8 cellular contexts compared by ENCODE assay signal in genomic region chr10:59709472-59710125, GRCh38. TPM values are rescaled to one million over a fixed set of nuclear protein-coding genes. Genes with fewer than 3 reads are reported as not detected.
DNase-seq lines count a peak whose midpoint lies in the region; ATAC-seq and TF ChIP-seq lines count a peak whose summit lies in the region.

Gene SLC16A9 (minus strand): TSS chr10:59709850. CDS start chr10:59684291, 25,559 bp downstream.

- DNase-seq in HT1080 (ENCODE audit: low read depth) (peak; percentile 60), choroid plexus epithelial cell (ENCODE audit: low read depth) (peak; percentile 57), left lobe of liver (ENCODE audit: low spot score) (peak; percentile 46)
- DNase-seq in stimulated activated CD4-positive, alpha-beta T cell treated with anti-CD3 and anti-CD28 coated beads, Interleukin-4, amount 100 ng/mL, for 24 hours: peak; percentile 23
- no peak for DNase-seq in NK-92 treated with Interleukin-12 subunit alpha and Interleukin-12 subunit beta, amount 100 ng/mL, for 24 hours (lab: John Stamatoyannopoulos, UW)

- ATAC-seq in GM21526 (IDR thresholded peaks at IDR 0.05; ENCODE audit: low FRiP score, unreplicated experiment) (peak; percentile 86), SK-N-SH treated with all-trans-retinoic acid at 6 μM for 48 hours (peak; percentile 91), left lobe of liver (peak; percentile 82)

- peak; percentile 40 for TF ChIP-seq CTCF in GM12873 (IDR thresholded peaks at IDR 0.05; ENCODE audit: insufficient read depth, low read depth, low read length, missing control alignments)
- peak; percentile 31 for TF ChIP-seq CTCF in choroid plexus epithelial cell (conservative IDR thresholded peaks at IDR 0.05; ENCODE audit: low read depth, low read length)

- H3K4me3 ChIP-seq in choroid plexus epithelial cell (ENCODE audit: low read depth, low read length): peak within 1 kb of the TSS; percentile 53

TF ChIP-seq in SK-N-SH treated with all-trans-retinoic acid at 6 μM for 48 hours, 23 proteins besides CTCF, POLR2A, EP300 and RAD21:
- no peak for TF ChIP-seq ZNF565 (CRISPR knock-in tag; conservative IDR thresholded peaks at IDR 0.05; ENCODE audit: low read depth)
- no peak for TF ChIP-seq CSDC2 (CRISPR knock-in tag; IDR thresholded peaks at IDR 0.05)
- no peak for TF ChIP-seq ZFP30 (CRISPR knock-in tag; IDR thresholded peaks at IDR 0.05)
- TF ChIP-seq TCF4 (CRISPR knock-in tag; IDR thresholded peaks at IDR 0.05; ENCODE audit: borderline replicate concordance): no peak
- no peak for TF ChIP-seq ZFP3 (CRISPR knock-in tag; IDR thresholded peaks at IDR 0.05)
- no peak for TF ChIP-seq BACH2 (CRISPR knock-in tag; IDR thresholded peaks at IDR 0.05; ENCODE audit: borderline replicate concordance)
- TF ChIP-seq ZC3H10 (CRISPR knock-in tag; IDR thresholded peaks at IDR 0.05): no peak
- no peak for TF ChIP-seq ESRRG (CRISPR knock-in tag; IDR thresholded peaks at IDR 0.05)
- TF ChIP-seq OSR1 (CRISPR knock-in tag; IDR thresholded peaks at IDR 0.05): no peak
- no peak for TF ChIP-seq GLIS3 (CRISPR knock-in tag; IDR thresholded peaks at IDR 0.05)

RNA-seq across cellular contexts. Expression of gene SLC16A9, which starts in this region (rescaled TPM):
- 0.73 and 1.2 TPM in 2 replicates for total RNA-seq in HT1080 (2014; rRNA removed; shearing (Covaris generic))
- polyA plus RNA-seq in HT1080 (2015; cell fraction: cytosol; rRNA removed): 4.4 and 5.8 TPM in 2 replicates
- polyA plus RNA-seq in HT1080 (2015; cell fraction: nucleus; rRNA removed): 6.2 and 6.6 TPM in 2 replicates
- 0.73 TPM for total RNA-seq in left lobe of liver

Comparison
In these comparisons a context has a peak if more than half of its experiments do, and no peak if none do; other contexts are left out.
1. Peak in DNase-seq and ATAC-seq in left lobe of liver; RNA of the gene not detected or under 1 TPM.